Comparison of ENCODE assay signal across 1 cellular context in the genomic region with DNA sequence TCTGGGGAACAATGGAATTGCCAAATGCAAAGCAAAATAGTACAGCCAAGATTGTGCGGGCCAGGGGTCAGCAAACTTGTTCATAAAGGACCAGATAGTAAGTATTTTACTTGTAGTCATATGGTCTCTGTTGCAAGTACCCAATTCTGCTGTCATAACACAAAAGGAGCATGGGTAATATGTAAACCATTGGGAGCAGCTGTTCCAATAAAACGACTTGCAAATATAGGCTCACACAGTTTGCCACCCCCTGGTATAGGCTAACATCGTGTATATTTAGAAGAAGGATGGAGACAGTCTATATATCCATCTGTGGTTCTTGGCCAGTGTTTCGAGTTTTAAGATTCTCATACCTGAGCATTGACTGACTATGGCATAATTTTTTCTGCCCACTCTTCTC.
TF ChIP-seq lines count a peak whose summit lies in the region.

No MANE protein-coding gene starts in this region.

TF ChIP-seq in GM23338, 12 proteins besides CTCF, POLR2A, EP300 and RAD21:
- TF ChIP-seq NANOG (IDR thresholded peaks at IDR 0.05; ENCODE audit: borderline replicate concordance) = no peak
- TF ChIP-seq ZNF331 (CRISPR knock-in tag; IDR thresholded peaks at IDR 0.05; ENCODE audit: low read depth) = no peak
- no peak for TF ChIP-seq STAT1 (IDR thresholded peaks at IDR 0.05; ENCODE audit: unreplicated experiment)
- TF ChIP-seq CREB1 (CRISPR knock-in tag; IDR thresholded peaks at IDR 0.05; ENCODE audit: low read depth) = no peak
- TF ChIP-seq, protein P1, sequence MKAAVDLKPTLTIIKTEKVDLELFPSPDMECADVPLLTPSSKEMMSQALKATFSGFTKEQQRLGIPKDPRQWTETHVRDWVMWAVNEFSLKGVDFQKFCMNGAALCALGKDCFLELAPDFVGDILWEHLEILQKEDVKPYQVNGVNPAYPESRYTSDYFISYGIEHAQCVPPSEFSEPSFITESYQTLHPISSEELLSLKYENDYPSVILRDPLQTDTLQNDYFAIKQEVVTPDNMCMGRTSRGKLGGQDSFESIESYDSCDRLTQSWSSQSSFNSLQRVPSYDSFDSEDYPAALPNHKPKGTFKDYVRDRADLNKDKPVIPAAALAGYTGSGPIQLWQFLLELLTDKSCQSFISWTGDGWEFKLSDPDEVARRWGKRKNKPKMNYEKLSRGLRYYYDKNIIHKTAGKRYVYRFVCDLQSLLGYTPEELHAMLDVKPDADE (IDR thresholded peaks at IDR 0.05) = no peak
- TF ChIP-seq, protein P2, sequence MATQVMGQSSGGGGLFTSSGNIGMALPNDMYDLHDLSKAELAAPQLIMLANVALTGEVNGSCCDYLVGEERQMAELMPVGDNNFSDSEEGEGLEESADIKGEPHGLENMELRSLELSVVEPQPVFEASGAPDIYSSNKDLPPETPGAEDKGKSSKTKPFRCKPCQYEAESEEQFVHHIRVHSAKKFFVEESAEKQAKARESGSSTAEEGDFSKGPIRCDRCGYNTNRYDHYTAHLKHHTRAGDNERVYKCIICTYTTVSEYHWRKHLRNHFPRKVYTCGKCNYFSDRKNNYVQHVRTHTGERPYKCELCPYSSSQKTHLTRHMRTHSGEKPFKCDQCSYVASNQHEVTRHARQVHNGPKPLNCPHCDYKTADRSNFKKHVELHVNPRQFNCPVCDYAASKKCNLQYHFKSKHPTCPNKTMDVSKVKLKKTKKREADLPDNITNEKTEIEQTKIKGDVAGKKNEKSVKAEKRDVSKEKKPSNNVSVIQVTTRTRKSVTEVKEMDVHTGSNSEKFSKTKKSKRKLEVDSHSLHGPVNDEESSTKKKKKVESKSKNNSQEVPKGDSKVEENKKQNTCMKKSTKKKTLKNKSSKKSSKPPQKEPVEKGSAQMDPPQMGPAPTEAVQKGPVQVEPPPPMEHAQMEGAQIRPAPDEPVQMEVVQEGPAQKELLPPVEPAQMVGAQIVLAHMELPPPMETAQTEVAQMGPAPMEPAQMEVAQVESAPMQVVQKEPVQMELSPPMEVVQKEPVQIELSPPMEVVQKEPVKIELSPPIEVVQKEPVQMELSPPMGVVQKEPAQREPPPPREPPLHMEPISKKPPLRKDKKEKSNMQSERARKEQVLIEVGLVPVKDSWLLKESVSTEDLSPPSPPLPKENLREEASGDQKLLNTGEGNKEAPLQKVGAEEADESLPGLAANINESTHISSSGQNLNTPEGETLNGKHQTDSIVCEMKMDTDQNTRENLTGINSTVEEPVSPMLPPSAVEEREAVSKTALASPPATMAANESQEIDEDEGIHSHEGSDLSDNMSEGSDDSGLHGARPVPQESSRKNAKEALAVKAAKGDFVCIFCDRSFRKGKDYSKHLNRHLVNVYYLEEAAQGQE (IDR thresholded peaks at IDR 0.05; ENCODE audit: unreplicated experiment) = no peak
- TF ChIP-seq ZNF114 (CRISPR knock-in tag; IDR thresholded peaks at IDR 0.05) = no peak
